ENCODE assay signal across 17 cellular contexts in the genomic region with DNA sequence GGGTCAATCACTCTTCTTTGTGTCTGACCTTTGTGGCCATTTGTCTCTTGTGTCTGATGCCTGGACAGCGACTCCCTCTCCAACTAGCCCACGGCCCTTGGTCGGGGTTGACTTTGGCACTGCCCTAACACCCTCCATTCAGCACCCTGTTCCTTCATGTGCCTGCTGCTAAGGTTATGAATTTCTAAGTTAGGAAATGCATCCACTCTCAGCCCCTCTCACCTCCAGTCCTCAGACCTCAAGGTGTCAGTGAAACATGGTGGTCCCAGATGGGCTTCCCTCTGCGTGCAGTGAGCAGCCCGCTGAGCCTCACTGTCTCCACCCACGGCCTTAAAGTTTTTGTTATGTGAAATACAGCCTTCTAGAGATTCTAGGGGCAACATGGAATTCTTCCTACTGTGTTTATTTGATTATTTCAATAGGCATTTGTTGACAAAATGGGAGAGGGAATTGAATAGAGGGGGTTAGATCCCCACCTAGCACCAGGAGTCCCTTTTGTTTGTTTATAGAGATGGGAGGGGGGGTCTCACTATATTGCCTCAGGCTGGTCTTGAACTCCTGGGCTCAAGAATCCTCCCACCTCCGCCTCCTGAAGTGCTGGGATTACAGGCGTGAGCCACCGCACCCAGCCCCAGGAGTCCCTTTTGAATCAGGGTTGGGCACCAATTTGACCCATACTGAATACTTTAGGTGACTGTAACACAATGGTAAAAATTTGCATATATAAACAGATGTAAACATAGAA. TPM values are rescaled to one million over a fixed set of nuclear protein-coding genes. Genes with fewer than 3 reads are reported as not detected.
DNase-seq lines count a peak whose midpoint lies in the region; TF ChIP-seq lines count a peak whose summit lies in the region.
"Had no signal": no experiment of that assay in that cellular context is flagged by ENCODE, and none has a peak within 500 bp of the region (broad histone marks: within the 10 kb centered on the region; RNA-seq: fewer than 3 reads in every experiment).

No MANE protein-coding gene starts in this region.

- peak overlapping the region in 5 of 7 donors; percentile 10 to 87 (median 62) for H3K27ac Mint-ChIP-seq in CD4-positive, alpha-beta memory T cell
- H3K27ac Mint-ChIP-seq in activated T-helper 2 cell treated with anti-CD3 and anti-CD28 coated beads, Interferon-gamma antibody, Interleukin-2, Interleukin-4, amounts not matched to agents 10 μg/mL and 5 μg/mL and 100 μg/mL, durations not matched to agents 14 hours and 24 hours and 36 hours, result no peak overlapping the region
- peak overlapping the region in 2 of 7 donors; percentile 2 to 87 for H3K27ac Mint-ChIP-seq in CD14-positive monocyte

- H3K4me1 Mint-ChIP-seq in CD4-positive, alpha-beta memory T cell, result peaks cover 24 to 41% (median 33%) of the 10 kb centered on the region in 4 donors
- H3K4me1 Mint-ChIP-seq in activated T-helper 2 cell treated with anti-CD3 and anti-CD28 coated beads, Interferon-gamma antibody, Interleukin-2, Interleukin-4, amounts not matched to agents 10 μg/mL and 5 μg/mL and 100 μg/mL, durations not matched to agents 14 hours and 24 hours and 36 hours (ENCODE audit: low read depth), result peaks cover 28% of the 10 kb centered on the region
- peaks cover 46% of the 10 kb centered on the region for H3K4me1 Mint-ChIP-seq in CD14-positive monocyte

- CTCF ChIA-PET in CD4-positive, alpha-beta memory T cell (lab: Charles Lee; ENCODE audit: partially characterized antibody), result interaction anchor here (3.0 kb wide), 1 partner anchor 33 kb away, joined by 17 read pairs; no protein-coding TSS in a partner anchor

- TF ChIP-seq CTCF in CD14-positive monocyte (IDR thresholded peaks at IDR 0.05), result no peak

- POLR2A ChIA-PET in CD4-positive, alpha-beta memory T cell (lab: Charles Lee; ENCODE audit: partially characterized antibody), result interaction anchor here (9.3 kb wide), 1 partner anchor 14 kb away, joined by 159 read pairs; no protein-coding TSS in a partner anchor

- no peaks in the 10 kb centered on the region for H3K36me3 ChIP-seq in CD4-positive, alpha-beta memory T cell (ENCODE audit: insufficient read depth, low read length)
- H3K36me3 ChIP-seq in HAP-1 (replicated peaks) (no peaks in the 10 kb centered on the region), SJCRH30 (no peaks in the 10 kb centered on the region)
- H3K36me3 ChIP-seq: left ventricle myocardium inferior had no signal

- H3K27me3 Mint-ChIP-seq in CD4-positive, alpha-beta memory T cell, result no peaks in the 10 kb centered on the region
- H3K27me3 Mint-ChIP-seq in activated T-helper 2 cell treated with anti-CD3 and anti-CD28 coated beads, Interferon-gamma antibody, Interleukin-2, Interleukin-4, amounts not matched to agents 10 μg/mL and 5 μg/mL and 100 μg/mL, durations not matched to agents 14 hours and 24 hours and 36 hours (ENCODE audit: low read depth), result peaks cover 12% of the 10 kb centered on the region
- H3K27me3 Mint-ChIP-seq in CD14-positive monocyte (ENCODE audit: low read depth in 3 of 3), result peaks cover 0 to 3% (median 0%) of the 10 kb centered on the region in 3 donors

- in situ Hi-C loops in HAP-1 (cut with MboI; ENCODE audit: low sequenced_read_pairs), result no loop called here

- H3K4me3 Mint-ChIP-seq in CD4-positive, alpha-beta memory T cell, result peak overlapping the region in 7 of 8 donors; percentile 78 to 90 (median 82)
- H3K4me3 Mint-ChIP-seq in activated T-helper 2 cell treated with anti-CD3 and anti-CD28 coated beads, Interferon-gamma antibody, Interleukin-2, Interleukin-4, amounts not matched to agents 10 μg/mL and 5 μg/mL and 100 μg/mL, durations not matched to agents 14 hours and 24 hours and 36 hours (ENCODE audit: low read depth), result peak overlapping the region; percentile 83
- peak overlapping the region in 1 of 2 donors; percentile 79 for H3K4me3 Mint-ChIP-seq in CD14-positive monocyte

- H3K9me3 Mint-ChIP-seq in CD4-positive, alpha-beta memory T cell, result no peaks in the 10 kb centered on the region
- no peaks in the 10 kb centered on the region for H3K9me3 Mint-ChIP-seq in activated T-helper 2 cell treated with anti-CD3 and anti-CD28 coated beads, Interferon-gamma antibody, Interleukin-2, Interleukin-4, amounts not matched to agents 10 μg/mL and 5 μg/mL and 100 μg/mL, durations not matched to agents 14 hours and 24 hours and 36 hours
- H3K9me3 Mint-ChIP-seq in CD14-positive monocyte, result peaks cover 0 to 4% (median 0%) of the 10 kb centered on the region in 7 donors

- intact Hi-C loops in CD4-positive, alpha-beta memory T cell (cut with micrococcal nuclease), result no loop called here
- intact Hi-C loops in activated T-helper 2 cell treated with anti-CD3 and anti-CD28 coated beads, Interferon-gamma antibody, Interleukin-2, Interleukin-4, amounts not matched to agents 10 μg/mL and 5 μg/mL and 100 μg/mL, durations not matched to agents 14 hours and 24 hours and 36 hours (cut with micrococcal nuclease), result loop anchor here (5.0 kb wide), 1 partner anchor 32 kb away; the partner anchor contains the start of gene CCIN
- intact Hi-C loops in CD14-positive monocyte (cut with micrococcal nuclease), result loop anchor here (5.0 kb wide), 1 partner anchor 33 kb away; no protein-coding TSS in a partner anchor

- no peaks in the 10 kb centered on the region for H3K9me3 ChIP-seq in CD4-positive, alpha-beta memory T cell (ENCODE audit: control insufficient read depth in 1 of 2, low read length in 2 of 2)
- H3K9me3 ChIP-seq in HAP-1 (no peaks in the 10 kb centered on the region), SJCRH30 (replicated peaks) (no peaks in the 10 kb centered on the region)
- H3K9me3 ChIP-seq: left ventricle myocardium inferior had no signal

- H3K27me3 ChIP-seq in CD4-positive, alpha-beta memory T cell (ENCODE audit: insufficient read depth, low read length), result no peaks in the 10 kb centered on the region
- H3K27me3 ChIP-seq in HAP-1 (ENCODE audit: low read depth), result no peaks in the 10 kb centered on the region
- H3K27me3 ChIP-seq in SJCRH30, result no peaks in the 10 kb centered on the region
- H3K27me3 ChIP-seq: dorsolateral prefrontal cortex had no signal

- H3K4me3 ChIP-seq in CD4-positive, alpha-beta memory T cell (ENCODE audit: low read length in 2 of 2), result no peak overlapping the region
- H3K4me3 ChIP-seq in HAP-1, result no peak overlapping the region
- no peak overlapping the region for H3K4me3 ChIP-seq in SJCRH30

- no peak for DNase-seq in CD4-positive, alpha-beta memory T cell
- DNase-seq in HAP-1 (ENCODE audit: low spot score in 2 of 2), result peak; percentile 60
- no peak for DNase-seq in activated T-helper 2 cell treated with anti-CD3 and anti-CD28 coated beads, Interferon-gamma antibody, Interleukin-2, Interleukin-4, amounts not matched to agents 10 μg/mL and 5 μg/mL and 100 μg/mL, durations not matched to agents 14 hours and 24 hours and 36 hours (ENCODE audit: low spot score)
- peak; percentile 35 for DNase-seq in islet precursor cell
- no peak for DNase-seq in SJCRH30
- DNase-seq in CD14-positive monocyte (ENCODE audit: low spot score), result no peak
- no peak for DNase-seq in erythroblast (lab: John Stamatoyannopoulos, UW)
- DNase-seq in NCI-H187 (lab: John Stamatoyannopoulos, UW), result no peak
- DNase-seq: hippocampal formation; left ventricle myocardium inferior; NCI-H1092 treated with DMSO at 0.1 percent for 48 hours; NCI-H2171; NCI-H82; stimulated activated CD4-positive, alpha-beta T cell treated with anti-CD3 and anti-CD28 coated beads, Interleukin-4, amount 100 ng/mL, for 4 hours had no signal

- H3K27ac ChIP-seq in CD4-positive, alpha-beta memory T cell (ENCODE audit: low read depth, low read length), result no peak overlapping the region
- no peak overlapping the region for H3K27ac ChIP-seq in SJCRH30
- H3K27ac ChIP-seq: HL-60, left ventricle myocardium inferior had no signal

- H3K4me1 ChIP-seq in CD4-positive, alpha-beta memory T cell (ENCODE audit: insufficient read depth, low read length), result peaks cover 39% of the 10 kb centered on the region
- H3K4me1 ChIP-seq in HAP-1, result peaks cover 21% of the 10 kb centered on the region
- 0 out of 2 replicates have a peak, but pooled peaks cover 3% of the 10 kb centered on the region for H3K4me1 ChIP-seq in SJCRH30

- peaks cover 0 to 8% of the 10 kb centered on the region in 2 donors for H3K36me3 Mint-ChIP-seq in CD4-positive, alpha-beta memory T cell
- peaks cover 7% of the 10 kb centered on the region for H3K36me3 Mint-ChIP-seq in activated T-helper 2 cell treated with anti-CD3 and anti-CD28 coated beads, Interferon-gamma antibody, Interleukin-2, Interleukin-4, amounts not matched to agents 10 μg/mL and 5 μg/mL and 100 μg/mL, durations not matched to agents 14 hours and 24 hours and 36 hours (ENCODE audit: low read depth)
- H3K36me3 Mint-ChIP-seq in CD14-positive monocyte, result peaks cover 7 to 15% of the 10 kb centered on the region in 2 donors

- no peak for TF ChIP-seq POLR2A in erythroblast (IDR thresholded peaks at IDR 0.05; ENCODE audit: low read length)

RNA-seq across cellular contexts. Expression of gene GLIPR2, which starts 1.6 kb away (rescaled TPM):
- 10 to 100 TPM; 17.0 to 18.9 TPM for total RNA-seq in CD4-positive, alpha-beta memory T cell
- 100 to 1,000 TPM; 140 to 213 TPM for polyA plus RNA-seq in CD4-positive, alpha-beta memory T cell
- total RNA-seq in activated T-helper 2 cell treated with anti-CD3 and anti-CD28 coated beads, Interferon-gamma antibody, Interleukin-2, Interleukin-4, amounts not matched to agents 10 μg/mL and 5 μg/mL and 100 μg/mL, durations not matched to agents 14 hours and 24 hours and 36 hours, result 28.8 and 30.1 TPM in 2 replicates
- total RNA-seq in SJCRH30 (2014; rRNA removed; shearing (Covaris generic)), result 26.3 and 27.1 TPM in 2 replicates
- 100 to 1,000 TPM; 520 to 528 TPM for polyA plus RNA-seq in CD14-positive monocyte

RNA-seq across cellular contexts. Expression of gene CCIN, which starts 34.3 kb away (rescaled TPM):
- not detected for total RNA-seq in CD4-positive, alpha-beta memory T cell
- polyA plus RNA-seq in CD4-positive, alpha-beta memory T cell, result not detected
- total RNA-seq in activated T-helper 2 cell treated with anti-CD3 and anti-CD28 coated beads, Interferon-gamma antibody, Interleukin-2, Interleukin-4, amounts not matched to agents 10 μg/mL and 5 μg/mL and 100 μg/mL, durations not matched to agents 14 hours and 24 hours and 36 hours, result not detected in 2 replicates
- 0.05 and 0.24 TPM in 2 replicates for total RNA-seq in SJCRH30 (2014; rRNA removed; shearing (Covaris generic))
- polyA plus RNA-seq in CD14-positive monocyte, result under 1 TPM; 0.11 to 0.35 TPM
- total RNA-seq: activated CD8-positive, alpha-beta memory T cell treated with anti-CD3 and anti-CD28 coated beads for 36 hours; left ventricle myocardium inferior had no signal

RNA-seq across cellular contexts. Expression of gene CLTA, which starts 55.8 kb away (rescaled TPM):
- 10 to 100 TPM; 69.9 to 72.3 TPM for total RNA-seq in CD4-positive, alpha-beta memory T cell
- polyA plus RNA-seq in CD4-positive, alpha-beta memory T cell, result 100 to 1,000 TPM in 1 of 2 donors, 10 to 100 TPM in 1; 46.0 to 106 TPM
- 160 and 161 TPM in 2 replicates for total RNA-seq in activated T-helper 2 cell treated with anti-CD3 and anti-CD28 coated beads, Interferon-gamma antibody, Interleukin-2, Interleukin-4, amounts not matched to agents 10 μg/mL and 5 μg/mL and 100 μg/mL, durations not matched to agents 14 hours and 24 hours and 36 hours
- 175 and 179 TPM in 2 replicates for total RNA-seq in SJCRH30 (2014; rRNA removed; shearing (Covaris generic))
- polyA plus RNA-seq in CD14-positive monocyte, result 100 to 1,000 TPM; 225 to 262 TPM

Comparison
In these comparisons a context has a peak if more than half of its experiments do, and no peak if none do; other contexts are left out.
1. DNase-seq: peak in HAP-1 (2 of 2) and islet precursor cell (single experiment); none in CD4-positive, alpha-beta memory T cell (0 of 5), activated T-helper 2 cell treated with anti-CD3 and anti-CD28 coated beads, Interferon-gamma antibody, Interleukin-2, Interleukin-4, amounts not matched to agents 10 μg/mL and 5 μg/mL and 100 μg/mL, durations not matched to agents 14 hours and 24 hours and 36 hours (single experiment), SJCRH30 (0 of 2), CD14-positive monocyte (single experiment), erythroblast (0 of 2) and NCI-H187 (0 of 2).